1 cellular context compared by ENCODE assay signal in genomic region chr11:72781313-72782080, GRCh38.
TF ChIP-seq lines count a peak whose summit lies in the region.

No MANE protein-coding gene starts in this region.

TF ChIP-seq in HEK293, 187 proteins besides CTCF, POLR2A, EP300 and RAD21 (continued from another document):
- TF ChIP-seq ZBTB48 (tag by site-specific recombination; IDR thresholded peaks at IDR 0.05) = peak; percentile 76; the same call in 1 of the 2 replicates
- no peak for TF ChIP-seq ZNF449 (tag by site-specific recombination; IDR thresholded peaks at IDR 0.05)
- TF ChIP-seq ZNF350 (tag by site-specific recombination; IDR thresholded peaks at IDR 0.05) = no peak
- TF ChIP-seq MEIS1 (CRISPR knock-in tag; IDR thresholded peaks at IDR 0.05; ENCODE audit: borderline replicate concordance) = no peak
- no peak for TF ChIP-seq KLF10 (tag by site-specific recombination; IDR thresholded peaks at IDR 0.05)
- TF ChIP-seq ZBTB7A (tag by site-specific recombination; IDR thresholded peaks at IDR 0.05; ENCODE audit: low read depth) = 0 out of 2 replicates have a peak, but pooled peaks have one; percentile 39
